9 cellular contexts compared by ENCODE assay signal in genomic region chr1:207495816-207496792, GRCh38. TPM values are rescaled to one million over a fixed set of nuclear protein-coding genes. Genes with fewer than 3 reads are reported as not detected.
DNase-seq lines count a peak whose midpoint lies in the region; ATAC-seq and TF ChIP-seq lines count a peak whose summit lies in the region.
"Had no signal": no experiment of that assay in that cellular context is flagged by ENCODE, and none has a peak within 500 bp of the region (broad histone marks: within the 10 kb centered on the region; RNA-seq: fewer than 3 reads in every experiment).

Gene CR1 (plus strand): TSS chr1:207496157. CDS start chr1:207496268, 111 bp downstream.

- H3K27ac ChIP-seq in mammary epithelial cell (ENCODE audit: insufficient read depth, low read depth, low read length): no peak within 1 kb of the TSS
- H3K27ac ChIP-seq in lower lobe of right lung: peak within 1 kb of the TSS; percentile 63
- H3K27ac ChIP-seq: SK-N-MC had no signal

- H3K4me3 Mint-ChIP-seq in T-helper 17 cell: peak within 1 kb of the TSS; percentile 85
- peak within 1 kb of the TSS; percentile 57 for H3K4me3 Mint-ChIP-seq in stimulated activated effector memory CD8-positive, alpha-beta T cell treated with anti-CD3 and anti-CD28 coated beads, Interleukin-12 subunit alpha, Interleukin-12 subunit beta, amount 100 ng/mL, for 72 hours

- H2AFZ ChIP-seq in mammary epithelial cell (ENCODE audit: low read depth, low read length): peak within 1 kb of the TSS; percentile 40

- peak within 1 kb of the TSS; percentile 62 for H3K4me2 ChIP-seq in mammary epithelial cell (ENCODE audit: insufficient read depth, low read depth, low read length)

- H3K36me3 ChIP-seq in mammary epithelial cell (ENCODE audit: insufficient read depth, low read length) (no peaks in the 10 kb centered on the region), lower lobe of right lung (no peaks in the 10 kb centered on the region)

- no peak within 1 kb of the TSS for H3K9ac ChIP-seq in mammary epithelial cell (ENCODE audit: insufficient read depth, low read length)

- BruUV-seq in mammary epithelial cell (replicated peaks; lab: Mats Ljungman, UMichigan): no TSS peak

- H3K9me3 ChIP-seq in T-helper 17 cell (ENCODE audit: control insufficient read depth, low read length, poor library complexity, severe bottlenecking) (no peaks in the 10 kb centered on the region), mammary epithelial cell (replicated peaks; ENCODE audit: insufficient read depth, low read length) (no peaks in the 10 kb centered on the region), lower lobe of right lung (no peaks in the 10 kb centered on the region)

- H3K27ac Mint-ChIP-seq in T-helper 17 cell: peak within 1 kb of the TSS; percentile 48
- no peak within 1 kb of the TSS for H3K27ac Mint-ChIP-seq in stimulated activated effector memory CD8-positive, alpha-beta T cell treated with anti-CD3 and anti-CD28 coated beads, Interleukin-12 subunit alpha, Interleukin-12 subunit beta, amount 100 ng/mL, for 72 hours

- 18% methylated on average over 20 of the region's 68 CpGs for WGBS in mammary epithelial cell (ENCODE audit: low coverage, missing lambda C conversion rate)

- in situ Hi-C loops in mammary epithelial cell (cut with MboI; ENCODE audit: low sequenced_read_pairs in 2 of 2): loop anchor here in 1 of 2 donors (5.0 to 25.0 kb wide), 2 partner anchors 89 to 409 kb away; partner anchors contain the start of gene C4BPB

- peak in 1 of 3 donors; percentile 12 for DNase-seq in T-helper 17 cell
- no peak for DNase-seq in mammary epithelial cell
- DNase-seq in lower lobe of right lung: peak; percentile 72
- no peak for DNase-seq in stimulated activated effector memory CD8-positive, alpha-beta T cell treated with anti-CD3 and anti-CD28 coated beads, Interleukin-12 subunit alpha, Interleukin-12 subunit beta, amount 100 ng/mL, for 72 hours (ENCODE audit: low spot score in 2 of 2)
- DNase-seq in COLO829 (ENCODE audit: low spot score): no peak
- DNase-seq in NCI-H128 (lab: John Stamatoyannopoulos, UW; ENCODE audit: unreplicated experiment): no peak

- no peaks in the 10 kb centered on the region for H3K36me3 Mint-ChIP-seq in T-helper 17 cell (ENCODE audit: low read depth)
- no peaks in the 10 kb centered on the region for H3K36me3 Mint-ChIP-seq in stimulated activated effector memory CD8-positive, alpha-beta T cell treated with anti-CD3 and anti-CD28 coated beads, Interleukin-12 subunit alpha, Interleukin-12 subunit beta, amount 100 ng/mL, for 72 hours

- CTCF ChIA-PET in mammary epithelial cell (lab: Charles Lee; ENCODE audit: low non-redundant PET): no interaction called here

- no peaks in the 10 kb centered on the region for H4K20me1 ChIP-seq in mammary epithelial cell (ENCODE audit: insufficient read depth, low read length)

- peaks cover 22% of the 10 kb centered on the region for H3K27me3 Mint-ChIP-seq in T-helper 17 cell

- ATAC-seq in GM18907 (IDR thresholded peaks at IDR 0.05; ENCODE audit: unreplicated experiment): peak; percentile 56
- ATAC-seq in HG02973 (IDR thresholded peaks at IDR 0.05; ENCODE audit: unreplicated experiment): peak; percentile 39
- ATAC-seq in T-helper 17 cell: peak; percentile 75
- peak; percentile 79 to 82 for ATAC-seq in lower lobe of right lung
- ATAC-seq in stimulated activated effector memory CD8-positive, alpha-beta T cell treated with anti-CD3 and anti-CD28 coated beads, Interleukin-12 subunit alpha, Interleukin-12 subunit beta, amount 100 ng/mL, for 72 hours: peak; percentile 59

- H3K79me2 ChIP-seq in mammary epithelial cell (ENCODE audit: insufficient read depth, low read length): no peaks in the 10 kb centered on the region

- H3K4me3 ChIP-seq in mammary epithelial cell (replicated peaks in 1 of 3; ENCODE audit: insufficient read depth in 1 of 3, low read depth in 2 of 3, low read length in 3 of 3) (no peak within 1 kb of the TSS), lower lobe of right lung (peak within 1 kb of the TSS; percentile 54)
- H3K4me3 ChIP-seq: SK-N-MC had no signal

- intact Hi-C loops in mammary epithelial cell (cut with micrococcal nuclease) (loop anchor here (5.0 kb wide), 1 partner anchor 74 kb away; no protein-coding TSS in a partner anchor), lower lobe of right lung (cut with DNase I) (no loop called here)

- no peak for TF ChIP-seq CTCF in mammary epithelial cell (conservative IDR thresholded peaks at IDR 0.05 in 1 of 2, IDR thresholded peaks at IDR 0.05 in 1 of 2; ENCODE audit: extremely low read depth in 1 of 2, insufficient read depth in 1 of 2, low read depth in 1 of 2, low read length in 2 of 2)
- TF ChIP-seq CTCF in lower lobe of right lung (IDR thresholded peaks at IDR 0.05): no peak

- peaks cover 7% of the 10 kb centered on the region for H3K4me1 ChIP-seq in mammary epithelial cell (ENCODE audit: insufficient read depth, low read length)
- no peaks in the 10 kb centered on the region for H3K4me1 ChIP-seq in lower lobe of right lung

- H3K4me1 Mint-ChIP-seq in T-helper 17 cell: peaks cover 11% of the 10 kb centered on the region
- peaks cover 15% of the 10 kb centered on the region for H3K4me1 Mint-ChIP-seq in stimulated activated effector memory CD8-positive, alpha-beta T cell treated with anti-CD3 and anti-CD28 coated beads, Interleukin-12 subunit alpha, Interleukin-12 subunit beta, amount 100 ng/mL, for 72 hours

- H3K27me3 ChIP-seq in mammary epithelial cell (ENCODE audit: insufficient read depth, low read length) (peaks cover 23% of the 10 kb centered on the region), lower lobe of right lung (ENCODE audit: low read depth) (peaks cover 45% of the 10 kb centered on the region)

- dilution Hi-C loops in mammary epithelial cell (cut with HindIII; ENCODE audit: low sequenced_read_pairs): no loop called here

- no peaks in the 10 kb centered on the region for H3K9me3 Mint-ChIP-seq in stimulated activated effector memory CD8-positive, alpha-beta T cell treated with anti-CD3 and anti-CD28 coated beads, Interleukin-12 subunit alpha, Interleukin-12 subunit beta, amount 100 ng/mL, for 72 hours

RNA-seq across cellular contexts. Expression of gene CR1, which starts in this region (rescaled TPM):
- total RNA-seq in T-helper 17 cell (10 to 100 TPM; 27.6 to 28.3 TPM), mammary epithelial cell (under 1 TPM in 1 of 2 donors, not detected in 1; 0.17 TPM), lower lobe of right lung (21.5 TPM)
- polyA plus RNA-seq in mammary epithelial cell: 0.01 TPM
- polyA minus RNA-seq in mammary epithelial cell: not detected

Comparison
In these comparisons a context has a peak if more than half of its experiments do, and no peak if none do; other contexts are left out.
1. RNA of gene CR1 (total RNA-seq): 27.6 to 28.3 TPM in T-helper 17 cell and 21.5 TPM in lower lobe of right lung (single experiment); 0.17 TPM in mammary epithelial cell; every median in the first group is over 10 times any median in the second.
2. Peak in every context shown above with its lines, with median percentiles within 50 percentile points of each other: ATAC-seq.